ENCODE assay signal across 21 cellular contexts in genomic region chr1:193567937-193568336, GRCh38.
DNase-seq lines count a peak whose midpoint lies in the region; ATAC-seq and TF ChIP-seq lines count a peak whose summit lies in the region.
"Had no signal": no experiment of that assay in that cellular context is flagged by ENCODE, and none has a peak within 500 bp of the region (broad histone marks: within the 10 kb centered on the region; RNA-seq: fewer than 3 reads in every experiment).

No MANE protein-coding gene starts in this region.

- TF ChIP-seq CTCF in GM23338 (conservative IDR thresholded peaks at IDR 0.05; ENCODE audit: low read depth in 2 of 2) (no peak), endothelial cell (IDR thresholded peaks at IDR 0.05; ENCODE audit: unreplicated experiment) (no peak)

- H3K36me3 Mint-ChIP-seq in activated T-cell treated with anti-CD3 and anti-CD28 coated beads, Interleukin-2, amount 50 U/mL, for 72 hours (ENCODE audit: insufficient read depth in 2 of 2), result peaks cover 10 to 14% of the 10 kb centered on the region in 2 donors
- no peaks in the 10 kb centered on the region for H3K36me3 Mint-ChIP-seq in activated T-cell treated with anti-CD3 and anti-CD28 coated beads, Interleukin-2, amount 50 U/mL, for 4 hours (ENCODE audit: insufficient read depth)
- H3K36me3 Mint-ChIP-seq in GM23338 (ENCODE audit: low read depth) (0 out of 3 replicates have a peak, but pooled peaks cover 4% of the 10 kb centered on the region), endothelial cell (ENCODE audit: low read depth, unreplicated experiment) (no peaks in the 10 kb centered on the region)
- H3K36me3 Mint-ChIP-seq in T-helper 2 cell treated with Interferon-gamma antibody and Interleukin-4, amounts not matched to agents 5 μg/mL and 100 μg/mL, for 36 hours (ENCODE audit: low read depth), result peaks cover 12% of the 10 kb centered on the region

- H3K27ac ChIP-seq in GM23338 (ENCODE audit: low read depth), result no peak overlapping the region
- H3K27ac ChIP-seq: Peyer's patch had no signal

- H3K4me1 ChIP-seq in GM23338 (ENCODE audit: insufficient read depth), result peaks cover 6% of the 10 kb centered on the region
- H3K4me1 ChIP-seq: HAP-1, Peyer's patch had no signal

- H3K79me2 ChIP-seq in GM23338 (replicated peaks; ENCODE audit: insufficient read depth), result no peaks in the 10 kb centered on the region

- DNase-seq in activated T-cell treated with anti-CD3 and anti-CD28 coated beads, Interleukin-2, amount 50 U/mL, for 72 hours, result no peak
- DNase-seq in activated T-cell treated with anti-CD3 and anti-CD28 coated beads, Interleukin-2, amount 50 U/mL, for 4 hours, result no peak
- DNase-seq in GM23338 (ENCODE audit: low spot score), result no peak
- no peak for DNase-seq in T-helper 2 cell treated with Interferon-gamma antibody and Interleukin-4, amounts not matched to agents 5 μg/mL and 100 μg/mL, for 36 hours (ENCODE audit: low spot score)
- no peak for DNase-seq in endothelial cell (ENCODE audit: low spot score)
- DNase-seq in DMS153 (lab: John Stamatoyannopoulos, UW), result no peak
- DNase-seq: C1 segment of cervical spinal cord, COR-L47, EL, Karpas-422, MG63, NCI-H1092, NCI-H146, NCI-H2081, NCI-H510A, NCI-H82, Peyer's patch had no signal

- no peaks in the 10 kb centered on the region for H3F3A ChIP-seq in GM23338 (replicated peaks; ENCODE audit: low read depth)

- ATAC-seq in activated T-cell treated with anti-CD3 and anti-CD28 coated beads, Interleukin-2, amount 50 U/mL, for 72 hours (replicated peaks in 1 of 2), result peak in 1 of 2 donors; percentile 34
- no peak for ATAC-seq in activated T-cell treated with anti-CD3 and anti-CD28 coated beads, Interleukin-2, amount 50 U/mL, for 4 hours
- no peak for ATAC-seq in GM23338
- no peak for ATAC-seq in GM19455 (IDR thresholded peaks at IDR 0.05; ENCODE audit: unreplicated experiment)
- no peak for ATAC-seq in GM21423 (IDR thresholded peaks at IDR 0.05; ENCODE audit: unreplicated experiment)
- ATAC-seq: Right ventricle myocardium inferior had no signal

- no peaks in the 10 kb centered on the region for H3K27me3 Mint-ChIP-seq in activated T-cell treated with anti-CD3 and anti-CD28 coated beads, Interleukin-2, amount 50 U/mL, for 72 hours (ENCODE audit: low read depth)
- no peaks in the 10 kb centered on the region for H3K27me3 Mint-ChIP-seq in activated T-cell treated with anti-CD3 and anti-CD28 coated beads, Interleukin-2, amount 50 U/mL, for 4 hours (ENCODE audit: low read depth)
- H3K27me3 Mint-ChIP-seq in GM23338 (ENCODE audit: insufficient read depth, low read depth, poor library complexity) (no peaks in the 10 kb centered on the region), endothelial cell (ENCODE audit: unreplicated experiment) (no peaks in the 10 kb centered on the region)
- H3K27me3 Mint-ChIP-seq in T-helper 2 cell treated with Interferon-gamma antibody and Interleukin-4, amounts not matched to agents 5 μg/mL and 100 μg/mL, for 36 hours (ENCODE audit: low read depth), result no peaks in the 10 kb centered on the region

- peaks cover 3% of the 10 kb centered on the region; the same call in 1 of the 2 replicates for H3K9me2 ChIP-seq in GM23338 (ENCODE audit: insufficient read depth)

- peak overlapping the region; percentile 90 for H3K27ac Mint-ChIP-seq in activated T-cell treated with anti-CD3 and anti-CD28 coated beads, Interleukin-2, amount 50 U/mL, for 72 hours
- H3K27ac Mint-ChIP-seq in GM23338 (no peak overlapping the region), endothelial cell (ENCODE audit: unreplicated experiment) (peak overlapping the region; percentile 9)
- H3K27ac Mint-ChIP-seq in T-helper 2 cell treated with Interferon-gamma antibody and Interleukin-4, amounts not matched to agents 5 μg/mL and 100 μg/mL, for 36 hours, result peak overlapping the region; percentile 11

- H3K9me3 Mint-ChIP-seq in activated T-cell treated with anti-CD3 and anti-CD28 coated beads, Interleukin-2, amount 50 U/mL, for 72 hours, result peaks cover 8 to 10% of the 10 kb centered on the region in 2 donors
- H3K9me3 Mint-ChIP-seq in activated T-cell treated with anti-CD3 and anti-CD28 coated beads, Interleukin-2, amount 50 U/mL, for 4 hours, result peaks cover 21% of the 10 kb centered on the region
- H3K9me3 Mint-ChIP-seq in GM23338 (peaks cover 4% of the 10 kb centered on the region; the same call in 1 of the 3 replicates), endothelial cell (ENCODE audit: unreplicated experiment) (peaks cover 11% of the 10 kb centered on the region)
- peaks cover 34% of the 10 kb centered on the region for H3K9me3 Mint-ChIP-seq in T-helper 2 cell treated with Interferon-gamma antibody and Interleukin-4, amounts not matched to agents 5 μg/mL and 100 μg/mL, for 36 hours

- H2AFZ ChIP-seq in GM23338, result peak overlapping the region; percentile 56; the same call in 1 of the 2 replicates

- peak overlapping the region; percentile 45 to 82 for H3K4me3 Mint-ChIP-seq in activated T-cell treated with anti-CD3 and anti-CD28 coated beads, Interleukin-2, amount 50 U/mL, for 72 hours
- H3K4me3 Mint-ChIP-seq in activated T-cell treated with anti-CD3 and anti-CD28 coated beads, Interleukin-2, amount 50 U/mL, for 4 hours, result no peak overlapping the region
- H3K4me3 Mint-ChIP-seq in GM23338 (no peak overlapping the region), endothelial cell (ENCODE audit: unreplicated experiment) (no peak overlapping the region)
- H3K4me3 Mint-ChIP-seq in T-helper 2 cell treated with Interferon-gamma antibody and Interleukin-4, amounts not matched to agents 5 μg/mL and 100 μg/mL, for 36 hours, result no peak overlapping the region

- no peak overlapping the region for H3K4me2 ChIP-seq in GM23338

- H3K4me3 ChIP-seq in GM23338, result no peak overlapping the region
- H3K4me3 ChIP-seq: HAP-1, MG63, Peyer's patch had no signal

- peaks cover 30% of the 10 kb centered on the region for H3K4me1 Mint-ChIP-seq in activated T-cell treated with anti-CD3 and anti-CD28 coated beads, Interleukin-2, amount 50 U/mL, for 72 hours (ENCODE audit: low read depth)
- H3K4me1 Mint-ChIP-seq in activated T-cell treated with anti-CD3 and anti-CD28 coated beads, Interleukin-2, amount 50 U/mL, for 4 hours (ENCODE audit: low read depth), result peaks cover 35% of the 10 kb centered on the region
- H3K4me1 Mint-ChIP-seq in GM23338 (peaks cover 2% of the 10 kb centered on the region; the same call in 1 of the 3 replicates), endothelial cell (ENCODE audit: unreplicated experiment) (peaks cover 31% of the 10 kb centered on the region)
- H3K4me1 Mint-ChIP-seq in T-helper 2 cell treated with Interferon-gamma antibody and Interleukin-4, amounts not matched to agents 5 μg/mL and 100 μg/mL, for 36 hours (ENCODE audit: low read depth), result peaks cover 22% of the 10 kb centered on the region

- no peaks in the 10 kb centered on the region for H3K36me3 ChIP-seq in GM23338 (ENCODE audit: insufficient read depth)
- H3K36me3 ChIP-seq: HAP-1, MG63, Peyer's patch had no signal

- no peaks in the 10 kb centered on the region for H3K27me3 ChIP-seq in GM23338 (ENCODE audit: insufficient read depth)
- H3K27me3 ChIP-seq: MG63, Peyer's patch had no signal

- H4K20me1 ChIP-seq in GM23338 (replicated peaks; ENCODE audit: insufficient read depth), result no peaks in the 10 kb centered on the region

TF ChIP-seq in GM23338, 12 proteins besides CTCF, POLR2A, EP300 and RAD21 (continues in another document):
- no peak for TF ChIP-seq STAT1 (IDR thresholded peaks at IDR 0.05; ENCODE audit: unreplicated experiment)
- TF ChIP-seq NANOG (IDR thresholded peaks at IDR 0.05; ENCODE audit: borderline replicate concordance), result no peak
- no peak for TF ChIP-seq ZNF331 (CRISPR knock-in tag; IDR thresholded peaks at IDR 0.05; ENCODE audit: low read depth)
- TF ChIP-seq CREB1 (CRISPR knock-in tag; IDR thresholded peaks at IDR 0.05; ENCODE audit: low read depth), result no peak
- TF ChIP-seq REST (IDR thresholded peaks at IDR 0.05; ENCODE audit: unreplicated experiment), result no peak
- no peak for TF ChIP-seq EZH2 (IDR thresholded peaks at IDR 0.05; ENCODE audit: low read depth, unreplicated experiment)

Comparison
In these comparisons a context has a peak if more than half of its experiments do, and no peak if none do; other contexts are left out.
1. H3K4me3 Mint-ChIP-seq: peak in activated T-cell treated with anti-CD3 and anti-CD28 coated beads, Interleukin-2, amount 50 U/mL, for 72 hours (2 of 2); none in activated T-cell treated with anti-CD3 and anti-CD28 coated beads, Interleukin-2, amount 50 U/mL, for 4 hours (single experiment), GM23338 (single experiment), T-helper 2 cell treated with Interferon-gamma antibody and Interleukin-4, amounts not matched to agents 5 μg/mL and 100 μg/mL, for 36 hours (single experiment) and endothelial cell (single experiment).